In the genomic region with DNA sequence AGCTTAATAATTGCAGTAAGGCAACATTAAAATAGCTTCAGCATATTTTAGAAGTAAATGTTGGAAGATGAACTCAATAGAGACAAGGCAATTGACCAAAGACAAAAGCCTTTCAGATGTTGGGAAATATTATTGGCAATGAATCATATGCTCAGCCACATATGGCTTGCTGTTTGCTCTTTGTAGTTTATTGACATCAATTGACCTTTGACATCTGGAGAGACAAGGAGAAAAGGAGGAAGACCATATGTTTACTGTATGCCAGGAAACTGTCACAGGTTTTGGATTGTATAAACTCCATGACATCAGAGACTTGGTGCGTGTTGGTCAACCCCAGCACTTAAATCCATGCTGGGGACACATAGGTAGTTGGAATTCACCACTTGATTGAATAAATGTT, we compare ENCODE assay signal across 1 cellular context.
TF ChIP-seq lines count a peak whose summit lies in the region.

No MANE protein-coding gene starts in this region.

TF ChIP-seq in HepG2, 621 proteins besides CTCF, POLR2A, EP300 and RAD21 (continued from another document and continues in another):
- no peak for TF ChIP-seq ZNF407 (CRISPR knock-in tag; IDR thresholded peaks at IDR 0.05; ENCODE audit: not compliant biosample characterization)
- no peak for TF ChIP-seq SUZ12 (IDR thresholded peaks at IDR 0.05; ENCODE audit: low read depth, low read length)
- TF ChIP-seq, protein P1, sequence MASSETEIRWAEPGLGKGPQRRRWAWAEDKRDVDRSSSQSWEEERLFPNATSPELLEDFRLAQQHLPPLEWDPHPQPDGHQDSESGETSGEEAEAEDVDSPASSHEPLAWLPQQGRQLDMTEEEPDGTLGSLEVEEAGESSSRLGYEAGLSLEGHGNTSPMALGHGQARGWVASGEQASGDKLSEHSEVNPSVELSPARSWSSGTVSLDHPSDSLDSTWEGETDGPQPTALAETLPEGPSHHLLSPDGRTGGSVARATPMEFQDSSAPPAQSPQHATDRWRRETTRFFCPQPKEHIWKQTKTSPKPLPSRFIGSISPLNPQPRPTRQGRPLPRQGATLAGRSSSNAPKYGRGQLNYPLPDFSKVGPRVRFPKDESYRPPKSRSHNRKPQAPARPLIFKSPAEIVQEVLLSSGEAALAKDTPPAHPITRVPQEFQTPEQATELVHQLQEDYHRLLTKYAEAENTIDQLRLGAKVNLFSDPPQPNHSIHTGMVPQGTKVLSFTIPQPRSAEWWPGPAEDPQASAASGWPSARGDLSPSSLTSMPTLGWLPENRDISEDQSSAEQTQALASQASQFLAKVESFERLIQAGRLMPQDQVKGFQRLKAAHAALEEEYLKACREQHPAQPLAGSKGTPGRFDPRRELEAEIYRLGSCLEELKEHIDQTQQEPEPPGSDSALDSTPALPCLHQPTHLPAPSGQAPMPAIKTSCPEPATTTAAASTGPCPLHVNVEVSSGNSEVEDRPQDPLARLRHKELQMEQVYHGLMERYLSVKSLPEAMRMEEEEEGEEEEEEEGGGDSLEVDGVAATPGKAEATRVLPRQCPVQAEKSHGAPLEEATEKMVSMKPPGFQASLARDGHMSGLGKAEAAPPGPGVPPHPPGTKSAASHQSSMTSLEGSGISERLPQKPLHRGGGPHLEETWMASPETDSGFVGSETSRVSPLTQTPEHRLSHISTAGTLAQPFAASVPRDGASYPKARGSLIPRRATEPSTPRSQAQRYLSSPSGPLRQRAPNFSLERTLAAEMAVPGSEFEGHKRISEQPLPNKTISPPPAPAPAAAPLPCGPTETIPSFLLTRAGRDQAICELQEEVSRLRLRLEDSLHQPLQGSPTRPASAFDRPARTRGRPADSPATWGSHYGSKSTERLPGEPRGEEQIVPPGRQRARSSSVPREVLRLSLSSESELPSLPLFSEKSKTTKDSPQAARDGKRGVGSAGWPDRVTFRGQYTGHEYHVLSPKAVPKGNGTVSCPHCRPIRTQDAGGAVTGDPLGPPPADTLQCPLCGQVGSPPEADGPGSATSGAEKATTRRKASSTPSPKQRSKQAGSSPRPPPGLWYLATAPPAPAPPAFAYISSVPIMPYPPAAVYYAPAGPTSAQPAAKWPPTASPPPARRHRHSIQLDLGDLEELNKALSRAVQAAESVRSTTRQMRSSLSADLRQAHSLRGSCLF (CRISPR knock-in tag; IDR thresholded peaks at IDR 0.05; ENCODE audit: borderline replicate concordance): no peak
- TF ChIP-seq, protein P2, sequence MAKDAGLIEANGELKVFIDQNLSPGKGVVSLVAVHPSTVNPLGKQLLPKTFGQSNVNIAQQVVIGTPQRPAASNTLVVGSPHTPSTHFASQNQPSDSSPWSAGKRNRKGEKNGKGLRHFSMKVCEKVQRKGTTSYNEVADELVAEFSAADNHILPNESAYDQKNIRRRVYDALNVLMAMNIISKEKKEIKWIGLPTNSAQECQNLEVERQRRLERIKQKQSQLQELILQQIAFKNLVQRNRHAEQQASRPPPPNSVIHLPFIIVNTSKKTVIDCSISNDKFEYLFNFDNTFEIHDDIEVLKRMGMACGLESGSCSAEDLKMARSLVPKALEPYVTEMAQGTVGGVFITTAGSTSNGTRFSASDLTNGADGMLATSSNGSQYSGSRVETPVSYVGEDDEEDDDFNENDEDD (CRISPR knock-in tag; IDR thresholded peaks at IDR 0.05; ENCODE audit: borderline replicate concordance): no peak
- TF ChIP-seq ZNF878 (CRISPR knock-in tag; IDR thresholded peaks at IDR 0.05): no peak
- TF ChIP-seq, protein P3, sequence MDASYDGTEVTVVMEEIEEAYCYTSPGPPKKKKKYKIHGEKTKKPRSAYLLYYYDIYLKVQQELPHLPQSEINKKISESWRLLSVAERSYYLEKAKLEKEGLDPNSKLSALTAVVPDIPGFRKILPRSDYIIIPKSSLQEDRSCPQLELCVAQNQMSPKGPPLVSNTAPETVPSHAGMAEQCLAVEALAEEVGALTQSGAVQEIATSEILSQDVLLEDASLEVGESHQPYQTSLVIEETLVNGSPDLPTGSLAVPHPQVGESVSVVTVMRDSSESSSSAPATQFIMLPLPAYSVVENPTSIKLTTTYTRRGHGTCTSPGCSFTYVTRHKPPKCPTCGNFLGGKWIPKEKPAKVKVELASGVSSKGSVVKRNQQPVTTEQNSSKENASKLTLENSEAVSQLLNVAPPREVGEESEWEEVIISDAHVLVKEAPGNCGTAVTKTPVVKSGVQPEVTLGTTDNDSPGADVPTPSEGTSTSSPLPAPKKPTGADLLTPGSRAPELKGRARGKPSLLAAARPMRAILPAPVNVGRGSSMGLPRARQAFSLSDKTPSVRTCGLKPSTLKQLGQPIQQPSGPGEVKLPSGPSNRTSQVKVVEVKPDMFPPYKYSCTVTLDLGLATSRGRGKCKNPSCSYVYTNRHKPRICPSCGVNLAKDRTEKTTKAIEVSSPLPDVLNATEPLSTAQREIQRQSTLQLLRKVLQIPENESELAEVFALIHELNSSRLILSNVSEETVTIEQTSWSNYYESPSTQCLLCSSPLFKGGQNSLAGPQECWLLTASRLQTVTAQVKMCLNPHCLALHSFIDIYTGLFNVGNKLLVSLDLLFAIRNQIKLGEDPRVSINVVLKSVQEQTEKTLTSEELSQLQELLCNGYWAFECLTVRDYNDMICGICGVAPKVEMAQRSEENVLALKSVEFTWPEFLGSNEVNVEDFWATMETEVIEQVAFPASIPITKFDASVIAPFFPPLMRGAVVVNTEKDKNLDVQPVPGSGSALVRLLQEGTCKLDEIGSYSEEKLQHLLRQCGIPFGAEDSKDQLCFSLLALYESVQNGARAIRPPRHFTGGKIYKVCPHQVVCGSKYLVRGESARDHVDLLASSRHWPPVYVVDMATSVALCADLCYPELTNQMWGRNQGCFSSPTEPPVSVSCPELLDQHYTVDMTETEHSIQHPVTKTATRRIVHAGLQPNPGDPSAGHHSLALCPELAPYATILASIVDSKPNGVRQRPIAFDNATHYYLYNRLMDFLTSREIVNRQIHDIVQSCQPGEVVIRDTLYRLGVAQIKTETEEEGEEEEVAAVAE (CRISPR knock-in tag; IDR thresholded peaks at IDR 0.05; ENCODE audit: borderline replicate concordance): no peak
- no peak for TF ChIP-seq ZNF788 (CRISPR knock-in tag; IDR thresholded peaks at IDR 0.05; ENCODE audit: borderline replicate concordance)
- TF ChIP-seq SCMH1 (CRISPR knock-in tag; IDR thresholded peaks at IDR 0.05; ENCODE audit: borderline replicate concordance): no peak
- no peak for TF ChIP-seq HES4 (CRISPR knock-in tag; IDR thresholded peaks at IDR 0.05; ENCODE audit: borderline replicate concordance)
- TF ChIP-seq SRSF1 (optimal IDR thresholded peaks at IDR 0.05; ENCODE audit: low read depth, low read length): no peak
- TF ChIP-seq ZFP62 (CRISPR knock-in tag; IDR thresholded peaks at IDR 0.05): no peak
- no peak for TF ChIP-seq ZFP41 (CRISPR knock-in tag; IDR thresholded peaks at IDR 0.05; ENCODE audit: borderline replicate concordance)
- TF ChIP-seq, protein P4, sequence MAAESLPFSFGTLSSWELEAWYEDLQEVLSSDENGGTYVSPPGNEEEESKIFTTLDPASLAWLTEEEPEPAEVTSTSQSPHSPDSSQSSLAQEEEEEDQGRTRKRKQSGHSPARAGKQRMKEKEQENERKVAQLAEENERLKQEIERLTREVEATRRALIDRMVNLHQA (CRISPR knock-in tag; IDR thresholded peaks at IDR 0.05): no peak
- TF ChIP-seq ZNF644 (CRISPR knock-in tag; IDR thresholded peaks at IDR 0.05; ENCODE audit: low read depth): peak; percentile 92
- no peak for TF ChIP-seq ZNF7 (CRISPR knock-in tag; IDR thresholded peaks at IDR 0.05)
- TF ChIP-seq, protein P5, sequence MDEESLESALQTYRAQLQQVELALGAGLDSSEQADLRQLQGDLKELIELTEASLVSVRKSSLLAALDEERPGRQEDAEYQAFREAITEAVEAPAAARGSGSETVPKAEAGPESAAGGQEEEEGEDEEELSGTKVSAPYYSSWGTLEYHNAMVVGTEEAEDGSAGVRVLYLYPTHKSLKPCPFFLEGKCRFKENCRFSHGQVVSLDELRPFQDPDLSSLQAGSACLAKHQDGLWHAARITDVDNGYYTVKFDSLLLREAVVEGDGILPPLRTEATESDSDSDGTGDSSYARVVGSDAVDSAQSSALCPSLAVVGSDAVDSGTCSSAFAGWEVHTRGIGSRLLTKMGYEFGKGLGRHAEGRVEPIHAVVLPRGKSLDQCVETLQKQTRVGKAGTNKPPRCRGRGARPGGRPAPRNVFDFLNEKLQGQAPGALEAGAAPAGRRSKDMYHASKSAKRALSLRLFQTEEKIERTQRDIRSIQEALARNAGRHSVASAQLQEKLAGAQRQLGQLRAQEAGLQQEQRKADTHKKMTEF (CRISPR knock-in tag; IDR thresholded peaks at IDR 0.05): peak; percentile 46; the same call in 1 of the 2 replicates
- no peak for TF ChIP-seq ZBTB46 (CRISPR knock-in tag; IDR thresholded peaks at IDR 0.05; ENCODE audit: borderline replicate concordance)
- no peak for TF ChIP-seq GTF3A (CRISPR knock-in tag; conservative IDR thresholded peaks at IDR 0.05)
- TF ChIP-seq ZNF75D (CRISPR knock-in tag; IDR thresholded peaks at IDR 0.05; ENCODE audit: borderline replicate concordance): no peak
- TF ChIP-seq CBX5 (CRISPR knock-in tag; IDR thresholded peaks at IDR 0.05; ENCODE audit: borderline replicate concordance): no peak
- no peak for TF ChIP-seq RXRA (CRISPR knock-in tag; IDR thresholded peaks at IDR 0.05)
- TF ChIP-seq SALL2 (CRISPR knock-in tag; IDR thresholded peaks at IDR 0.05): no peak
- TF ChIP-seq POGZ (CRISPR knock-in tag; IDR thresholded peaks at IDR 0.05): no peak
- TF ChIP-seq HDAC1 (CRISPR knock-in tag; IDR thresholded peaks at IDR 0.05): 0 out of 2 replicates have a peak, but pooled peaks have one; percentile 25
- no peak for TF ChIP-seq PTBP1 (IDR thresholded peaks at IDR 0.05; ENCODE audit: low read depth, low read length, poor library complexity, severe bottlenecking)
- TF ChIP-seq ZBTB8A (CRISPR knock-in tag; IDR thresholded peaks at IDR 0.05; ENCODE audit: borderline replicate concordance, low read depth): no peak
- no peak for TF ChIP-seq ZNF768 (CRISPR knock-in tag; IDR thresholded peaks at IDR 0.05)
- TF ChIP-seq ZMAT3 (CRISPR knock-in tag; conservative IDR thresholded peaks at IDR 0.05): no peak
- no peak for TF ChIP-seq HNRNPH1 (optimal IDR thresholded peaks at IDR 0.05; ENCODE audit: low read depth, low read length)
- TF ChIP-seq MIER3 (CRISPR knock-in tag; IDR thresholded peaks at IDR 0.05; ENCODE audit: borderline replicate concordance): peak; percentile 78; the same call in 1 of the 2 replicates
- TF ChIP-seq ZNF367 (CRISPR knock-in tag; IDR thresholded peaks at IDR 0.05; ENCODE audit: borderline replicate concordance): no peak
- no peak for TF ChIP-seq ZFP82 (CRISPR knock-in tag; IDR thresholded peaks at IDR 0.05; ENCODE audit: borderline replicate concordance)
- TF ChIP-seq ZBTB42 (CRISPR knock-in tag; IDR thresholded peaks at IDR 0.05): no peak
